In genomic region chr17:75940727-75941441, GRCh38 we compare ENCODE assay signal across 1 cellular context.
TF ChIP-seq lines count a peak whose summit lies in the region.

A gene with protein sequence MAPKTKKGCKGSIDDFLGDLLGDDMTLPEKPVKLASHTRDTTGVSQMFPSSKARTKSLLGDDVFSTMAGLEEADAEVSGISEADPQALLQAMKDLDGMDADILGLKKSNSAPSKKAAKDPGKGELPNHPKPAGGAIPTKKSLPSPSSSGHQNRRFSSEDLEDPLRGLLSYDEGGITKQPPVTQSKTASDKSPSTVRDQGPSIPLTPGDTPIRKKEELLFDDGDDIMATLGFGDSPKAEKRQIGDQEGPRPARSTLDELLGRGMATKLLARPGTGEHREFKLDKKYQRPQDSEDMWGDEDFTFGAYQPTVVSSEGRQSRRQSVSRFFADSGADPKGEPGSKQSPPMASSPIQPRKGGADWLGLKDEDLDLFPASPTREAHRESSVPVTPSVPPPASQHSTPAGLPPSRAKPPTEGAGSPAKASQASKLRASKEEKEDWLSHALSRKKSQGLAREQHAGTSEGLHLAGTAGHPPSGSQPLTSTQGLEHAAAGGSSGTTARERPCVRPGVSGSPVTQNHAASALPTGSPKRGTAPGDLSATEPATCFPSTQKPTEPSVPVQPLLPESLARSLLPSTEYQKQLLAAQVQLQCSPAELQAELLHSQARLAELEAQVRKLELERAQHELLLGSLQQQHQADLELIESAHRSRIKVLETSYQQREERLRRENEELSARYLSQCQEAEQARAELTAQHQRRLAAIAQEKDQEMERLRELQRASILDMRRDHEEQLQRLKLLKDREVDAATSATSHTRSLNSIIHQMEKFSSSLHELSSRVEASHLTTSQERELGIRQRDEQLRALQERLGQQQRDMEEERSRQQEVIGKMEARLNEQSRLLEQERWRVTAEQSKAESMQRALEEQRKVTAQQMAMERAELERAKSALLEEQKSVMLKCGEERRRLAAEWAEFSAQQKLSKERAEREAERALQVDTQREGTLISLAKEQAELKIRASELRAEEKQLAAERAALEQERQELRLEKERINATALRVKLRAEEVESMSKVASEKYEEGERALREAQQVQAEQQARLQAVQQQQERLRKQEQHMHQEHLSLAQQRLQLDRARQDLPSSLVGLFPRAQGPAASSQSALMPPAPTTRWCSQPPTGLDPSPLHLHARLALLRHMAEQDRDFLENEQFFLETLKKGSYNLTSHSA (minus strand): TSS chr17:75941042. CDS start chr17:75938149, 2,893 bp downstream.

TF ChIP-seq in HepG2, 621 proteins besides CTCF, POLR2A, EP300 and RAD21 (continued from another document and continues in another):
- no peak; the same call in 1 of the 2 replicates for TF ChIP-seq ZNF615 (CRISPR knock-in tag; IDR thresholded peaks at IDR 0.05; ENCODE audit: borderline replicate concordance)
- TF ChIP-seq, protein P1, sequence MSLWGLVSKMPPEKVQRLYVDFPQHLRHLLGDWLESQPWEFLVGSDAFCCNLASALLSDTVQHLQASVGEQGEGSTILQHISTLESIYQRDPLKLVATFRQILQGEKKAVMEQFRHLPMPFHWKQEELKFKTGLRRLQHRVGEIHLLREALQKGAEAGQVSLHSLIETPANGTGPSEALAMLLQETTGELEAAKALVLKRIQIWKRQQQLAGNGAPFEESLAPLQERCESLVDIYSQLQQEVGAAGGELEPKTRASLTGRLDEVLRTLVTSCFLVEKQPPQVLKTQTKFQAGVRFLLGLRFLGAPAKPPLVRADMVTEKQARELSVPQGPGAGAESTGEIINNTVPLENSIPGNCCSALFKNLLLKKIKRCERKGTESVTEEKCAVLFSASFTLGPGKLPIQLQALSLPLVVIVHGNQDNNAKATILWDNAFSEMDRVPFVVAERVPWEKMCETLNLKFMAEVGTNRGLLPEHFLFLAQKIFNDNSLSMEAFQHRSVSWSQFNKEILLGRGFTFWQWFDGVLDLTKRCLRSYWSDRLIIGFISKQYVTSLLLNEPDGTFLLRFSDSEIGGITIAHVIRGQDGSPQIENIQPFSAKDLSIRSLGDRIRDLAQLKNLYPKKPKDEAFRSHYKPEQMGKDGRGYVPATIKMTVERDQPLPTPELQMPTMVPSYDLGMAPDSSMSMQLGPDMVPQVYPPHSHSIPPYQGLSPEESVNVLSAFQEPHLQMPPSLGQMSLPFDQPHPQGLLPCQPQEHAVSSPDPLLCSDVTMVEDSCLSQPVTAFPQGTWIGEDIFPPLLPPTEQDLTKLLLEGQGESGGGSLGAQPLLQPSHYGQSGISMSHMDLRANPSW (CRISPR knock-in tag; IDR thresholded peaks at IDR 0.05; ENCODE audit: borderline replicate concordance) = no peak
- TF ChIP-seq MBNL3 (CRISPR knock-in tag; conservative IDR thresholded peaks at IDR 0.05) = no peak
- no peak for TF ChIP-seq MLLT10 (CRISPR knock-in tag; IDR thresholded peaks at IDR 0.05)
- TF ChIP-seq KAT2B (IDR thresholded peaks at IDR 0.05; ENCODE audit: borderline replicate concordance, low read depth, low read length) = no peak
- TF ChIP-seq SP5 (CRISPR knock-in tag; IDR thresholded peaks at IDR 0.05; ENCODE audit: borderline replicate concordance, low read depth) = peak; percentile 64
- peak; percentile 84 for TF ChIP-seq PHF21A (CRISPR knock-in tag; IDR thresholded peaks at IDR 0.05)
- TF ChIP-seq TBP (CRISPR knock-in tag; IDR thresholded peaks at IDR 0.05) = no peak; the same call in 1 of the 2 replicates
- TF ChIP-seq ZNF326 (CRISPR knock-in tag; IDR thresholded peaks at IDR 0.05; ENCODE audit: borderline replicate concordance) = peak; percentile 95
- TF ChIP-seq, protein P2, sequence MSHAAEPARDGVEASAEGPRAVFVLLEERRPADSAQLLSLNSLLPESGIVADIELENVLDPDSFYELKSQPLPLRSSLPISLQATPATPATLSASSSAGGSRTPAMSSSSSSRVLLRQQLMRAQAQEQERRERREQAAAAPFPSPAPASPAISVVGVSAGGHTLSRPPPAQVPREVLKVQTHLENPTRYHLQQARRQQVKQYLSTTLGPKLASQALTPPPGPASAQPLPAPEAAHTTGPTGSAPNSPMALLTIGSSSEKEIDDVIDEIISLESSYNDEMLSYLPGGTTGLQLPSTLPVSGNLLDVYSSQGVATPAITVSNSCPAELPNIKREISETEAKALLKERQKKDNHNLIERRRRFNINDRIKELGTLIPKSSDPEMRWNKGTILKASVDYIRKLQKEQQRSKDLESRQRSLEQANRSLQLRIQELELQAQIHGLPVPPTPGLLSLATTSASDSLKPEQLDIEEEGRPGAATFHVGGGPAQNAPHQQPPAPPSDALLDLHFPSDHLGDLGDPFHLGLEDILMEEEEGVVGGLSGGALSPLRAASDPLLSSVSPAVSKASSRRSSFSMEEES (CRISPR knock-in tag; IDR thresholded peaks at IDR 0.05) = peak; percentile 71; the same call in 1 of the 2 replicates
- TF ChIP-seq ZNF282 (IDR thresholded peaks at IDR 0.05; ENCODE audit: partially characterized antibody) = no peak
- peak; percentile 92 for TF ChIP-seq ETV6 (CRISPR knock-in tag; conservative IDR thresholded peaks at IDR 0.05)
- TF ChIP-seq ZNF788 (CRISPR knock-in tag; IDR thresholded peaks at IDR 0.05; ENCODE audit: borderline replicate concordance) = peak; percentile 93; the same call in 1 of the 2 replicates
- peak; percentile 78; the same call in 1 of the 2 replicates for TF ChIP-seq PAWR (CRISPR knock-in tag; IDR thresholded peaks at IDR 0.05; ENCODE audit: borderline replicate concordance)
- peak; percentile 96 for TF ChIP-seq PAF1 (CRISPR knock-in tag; IDR thresholded peaks at IDR 0.05)
- no peak for TF ChIP-seq SP1 (IDR thresholded peaks at IDR 0.05)
- peak; percentile 58 for TF ChIP-seq SP1 (CRISPR knock-in tag; IDR thresholded peaks at IDR 0.05)
- peak; percentile 98 for TF ChIP-seq POLR2G (IDR thresholded peaks at IDR 0.05; ENCODE audit: low read depth, low read length)
- TF ChIP-seq, protein P3, sequence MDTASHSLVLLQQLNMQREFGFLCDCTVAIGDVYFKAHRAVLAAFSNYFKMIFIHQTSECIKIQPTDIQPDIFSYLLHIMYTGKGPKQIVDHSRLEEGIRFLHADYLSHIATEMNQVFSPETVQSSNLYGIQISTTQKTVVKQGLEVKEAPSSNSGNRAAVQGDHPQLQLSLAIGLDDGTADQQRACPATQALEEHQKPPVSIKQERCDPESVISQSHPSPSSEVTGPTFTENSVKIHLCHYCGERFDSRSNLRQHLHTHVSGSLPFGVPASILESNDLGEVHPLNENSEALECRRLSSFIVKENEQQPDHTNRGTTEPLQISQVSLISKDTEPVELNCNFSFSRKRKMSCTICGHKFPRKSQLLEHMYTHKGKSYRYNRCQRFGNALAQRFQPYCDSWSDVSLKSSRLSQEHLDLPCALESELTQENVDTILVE (CRISPR knock-in tag; IDR thresholded peaks at IDR 0.05) = peak; percentile 91
- no peak for TF ChIP-seq HOXA7 (CRISPR knock-in tag; IDR thresholded peaks at IDR 0.05)
- peak; percentile 98 for TF ChIP-seq ZFP36L1 (CRISPR knock-in tag; IDR thresholded peaks at IDR 0.05)
- peak; percentile 29; the same call in 1 of the 2 replicates for TF ChIP-seq ZFYVE20 (CRISPR knock-in tag; IDR thresholded peaks at IDR 0.05; ENCODE audit: borderline replicate concordance, low read depth)
- peak; percentile 98 for TF ChIP-seq NR0B2 (CRISPR knock-in tag; IDR thresholded peaks at IDR 0.05)
- no peak for TF ChIP-seq SETDB1 (CRISPR knock-in tag; IDR thresholded peaks at IDR 0.05; ENCODE audit: borderline replicate concordance)
- peak; percentile 88 for TF ChIP-seq PHF8 (CRISPR knock-in tag; IDR thresholded peaks at IDR 0.05)
- peak; percentile 57; the same call in 1 of the 2 replicates for TF ChIP-seq MIER2 (CRISPR knock-in tag; IDR thresholded peaks at IDR 0.05)
- peak; percentile 64 for TF ChIP-seq TEAD3 (CRISPR knock-in tag; optimal IDR thresholded peaks at IDR 0.05; ENCODE audit: borderline replicate concordance)
- TF ChIP-seq YEATS2 (CRISPR knock-in tag; IDR thresholded peaks at IDR 0.05; ENCODE audit: borderline replicate concordance) = peak; percentile 92
- peak; percentile 97 for TF ChIP-seq AGO1 (IDR thresholded peaks at IDR 0.05; ENCODE audit: low read depth, low read length, poor library complexity, severe bottlenecking)
- peak; percentile 63 for TF ChIP-seq PPARG (CRISPR knock-in tag; conservative IDR thresholded peaks at IDR 0.05)
- TF ChIP-seq, protein P4, sequence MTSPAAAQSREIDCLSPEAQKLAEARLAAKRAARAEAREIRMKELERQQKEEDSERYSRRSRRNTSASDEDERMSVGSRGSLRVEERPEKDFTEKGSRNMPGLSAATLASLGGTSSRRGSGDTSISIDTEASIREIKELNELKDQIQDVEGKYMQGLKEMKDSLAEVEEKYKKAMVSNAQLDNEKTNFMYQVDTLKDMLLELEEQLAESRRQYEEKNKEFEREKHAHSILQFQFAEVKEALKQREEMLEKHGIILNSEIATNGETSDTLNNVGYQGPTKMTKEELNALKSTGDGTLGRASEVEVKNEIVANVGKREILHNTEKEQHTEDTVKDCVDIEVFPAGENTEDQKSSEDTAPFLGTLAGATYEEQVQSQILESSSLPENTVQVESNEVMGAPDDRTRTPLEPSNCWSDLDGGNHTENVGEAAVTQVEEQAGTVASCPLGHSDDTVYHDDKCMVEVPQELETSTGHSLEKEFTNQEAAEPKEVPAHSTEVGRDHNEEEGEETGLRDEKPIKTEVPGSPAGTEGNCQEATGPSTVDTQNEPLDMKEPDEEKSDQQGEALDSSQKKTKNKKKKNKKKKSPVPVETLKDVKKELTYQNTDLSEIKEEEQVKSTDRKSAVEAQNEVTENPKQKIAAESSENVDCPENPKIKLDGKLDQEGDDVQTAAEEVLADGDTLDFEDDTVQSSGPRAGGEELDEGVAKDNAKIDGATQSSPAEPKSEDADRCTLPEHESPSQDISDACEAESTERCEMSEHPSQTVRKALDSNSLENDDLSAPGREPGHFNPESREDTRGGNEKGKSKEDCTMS (CRISPR knock-in tag; conservative IDR thresholded peaks at IDR 0.05) = peak; percentile 22; the same call in 1 of the 2 replicates
- TF ChIP-seq ZNF713 (CRISPR knock-in tag; IDR thresholded peaks at IDR 0.05) = no peak; the same call in 1 of the 2 replicates
- TF ChIP-seq NFE2L1 (CRISPR knock-in tag; IDR thresholded peaks at IDR 0.05; ENCODE audit: borderline replicate concordance) = 0 out of 2 replicates have a peak, but pooled peaks have one; percentile 12
- peak; percentile 18; the same call in 1 of the 2 replicates for TF ChIP-seq ZNF431 (CRISPR knock-in tag; IDR thresholded peaks at IDR 0.05; ENCODE audit: borderline replicate concordance, low read depth)
- no peak for TF ChIP-seq NFE2L2 (IDR thresholded peaks at IDR 0.05; ENCODE audit: low read length)
- peak; percentile 84; the same call in 1 of the 2 replicates for TF ChIP-seq ZNF747 (CRISPR knock-in tag; IDR thresholded peaks at IDR 0.05; ENCODE audit: borderline replicate concordance)
- no peak for TF ChIP-seq PRDM4 (CRISPR knock-in tag; IDR thresholded peaks at IDR 0.05; ENCODE audit: borderline replicate concordance)
- no peak for TF ChIP-seq ZSCAN22 (CRISPR knock-in tag; IDR thresholded peaks at IDR 0.05)
- TF ChIP-seq, protein P5, sequence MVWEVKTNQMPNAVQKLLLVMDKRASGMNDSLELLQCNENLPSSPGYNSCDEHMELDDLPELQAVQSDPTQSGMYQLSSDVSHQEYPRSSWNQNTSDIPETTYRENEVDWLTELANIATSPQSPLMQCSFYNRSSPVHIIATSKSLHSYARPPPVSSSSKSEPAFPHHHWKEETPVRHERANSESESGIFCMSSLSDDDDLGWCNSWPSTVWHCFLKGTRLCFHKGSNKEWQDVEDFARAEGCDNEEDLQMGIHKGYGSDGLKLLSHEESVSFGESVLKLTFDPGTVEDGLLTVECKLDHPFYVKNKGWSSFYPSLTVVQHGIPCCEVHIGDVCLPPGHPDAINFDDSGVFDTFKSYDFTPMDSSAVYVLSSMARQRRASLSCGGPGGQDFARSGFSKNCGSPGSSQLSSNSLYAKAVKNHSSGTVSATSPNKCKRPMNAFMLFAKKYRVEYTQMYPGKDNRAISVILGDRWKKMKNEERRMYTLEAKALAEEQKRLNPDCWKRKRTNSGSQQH (CRISPR knock-in tag; IDR thresholded peaks at IDR 0.05; ENCODE audit: low read depth) = peak; percentile 89
- no peak for TF ChIP-seq CEBPB (IDR thresholded peaks at IDR 0.05; ENCODE audit: borderline replicate concordance, low read depth, low read length)
- TF ChIP-seq, protein P6, sequence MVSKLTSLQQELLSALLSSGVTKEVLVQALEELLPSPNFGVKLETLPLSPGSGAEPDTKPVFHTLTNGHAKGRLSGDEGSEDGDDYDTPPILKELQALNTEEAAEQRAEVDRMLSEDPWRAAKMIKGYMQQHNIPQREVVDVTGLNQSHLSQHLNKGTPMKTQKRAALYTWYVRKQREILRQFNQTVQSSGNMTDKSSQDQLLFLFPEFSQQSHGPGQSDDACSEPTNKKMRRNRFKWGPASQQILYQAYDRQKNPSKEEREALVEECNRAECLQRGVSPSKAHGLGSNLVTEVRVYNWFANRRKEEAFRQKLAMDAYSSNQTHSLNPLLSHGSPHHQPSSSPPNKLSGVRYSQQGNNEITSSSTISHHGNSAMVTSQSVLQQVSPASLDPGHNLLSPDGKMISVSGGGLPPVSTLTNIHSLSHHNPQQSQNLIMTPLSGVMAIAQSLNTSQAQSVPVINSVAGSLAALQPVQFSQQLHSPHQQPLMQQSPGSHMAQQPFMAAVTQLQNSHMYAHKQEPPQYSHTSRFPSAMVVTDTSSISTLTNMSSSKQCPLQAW (CRISPR knock-in tag; IDR thresholded peaks at IDR 0.05) = peak; percentile 82
- peak; percentile 87 for TF ChIP-seq ELF1 (CRISPR knock-in tag; IDR thresholded peaks at IDR 0.05)
- no peak for TF ChIP-seq ADNP (CRISPR knock-in tag; IDR thresholded peaks at IDR 0.05)
- peak; percentile 91 for TF ChIP-seq NFKB2 (CRISPR knock-in tag; IDR thresholded peaks at IDR 0.05; ENCODE audit: borderline replicate concordance)
- no peak; the same call in 1 of the 2 replicates for TF ChIP-seq TP53 (CRISPR knock-in tag; conservative IDR thresholded peaks at IDR 0.05)
- peak; percentile 56; the same call in 1 of the 2 replicates for TF ChIP-seq ZSCAN25 (CRISPR knock-in tag; IDR thresholded peaks at IDR 0.05)
- no peak for TF ChIP-seq ZNF12 (CRISPR knock-in tag; IDR thresholded peaks at IDR 0.05)
